29 cellular contexts compared by ENCODE assay signal in genomic region chr9:17380126-17380861, GRCh38.
"Had no signal": no experiment of that assay in that cellular context is flagged by ENCODE, and none has a peak within 500 bp of the region (broad histone marks: within the 10 kb centered on the region; RNA-seq: fewer than 3 reads in every experiment).

No MANE protein-coding gene starts in this region.

- H3K27ac Mint-ChIP-seq: immature natural killer cell; memory B cell; naive thymus-derived CD4-positive, alpha-beta T cell; natural killer cell treated with Interleukin-12 subunit alpha and Interleukin-12 subunit beta and Interleukin-15 and Interleukin-18, amount 100 ng/mL, for 72 hours; stimulated activated effector memory CD8-positive, alpha-beta T cell treated with anti-CD3 and anti-CD28 coated beads, Interleukin-12 subunit alpha, Interleukin-12 subunit beta, amount 100 ng/mL, for 72 hours; stimulated activated naive CD8-positive, alpha-beta T cell treated with anti-CD3 and anti-CD28 coated beads, Interleukin-15, Interleukin-2, amounts not matched to agents 100 ng/mL and 50 ng/mL, for 24 hours had no signal

- H3K9me3 Mint-ChIP-seq: memory B cell had no signal

- H3K27ac ChIP-seq: left ventricle myocardium inferior, pancreas, prostate gland, skin epidermis, suprapubic skin, thoracic aorta, tibial artery, upper lobe of right lung had no signal

- H3K4me1 Mint-ChIP-seq: immature natural killer cell; memory B cell; naive thymus-derived CD4-positive, alpha-beta T cell; stimulated activated effector memory CD8-positive, alpha-beta T cell treated with anti-CD3 and anti-CD28 coated beads, Interleukin-12 subunit alpha, Interleukin-12 subunit beta, amount 100 ng/mL, for 72 hours had no signal

- H3K4me1 ChIP-seq: left ventricle myocardium inferior, pancreas, prostate gland, suprapubic skin, tibial artery, upper lobe of right lung had no signal

- H3K27me3 ChIP-seq: pancreas, suprapubic skin, tibial artery, upper lobe of right lung had no signal

- H3K36me3 ChIP-seq: left ventricle myocardium inferior, pancreas, prostate gland, suprapubic skin, thoracic aorta, upper lobe of right lung had no signal

- H3K4me3 ChIP-seq: left ventricle myocardium inferior, lung, mucosa of descending colon, pancreas, prostate gland, skin epidermis, suprapubic skin, thoracic aorta, tibial artery, upper lobe of right lung had no signal

- DNase-seq: hypothalamus; immature natural killer cell; left ventricle myocardium inferior; midbrain; mucosa of descending colon; naive thymus-derived CD4-positive, alpha-beta T cell; nucleus accumbens; pancreas; posterior cingulate gyrus; retina; right cardiac atrium; stimulated activated CD4-positive, alpha-beta T cell treated with anti-CD3 and anti-CD28 coated beads, Interleukin-12 subunit alpha, Interleukin-12 subunit beta, amount 100 ng/mL, for 4 hours; stimulated activated CD4-positive, alpha-beta T cell treated with anti-CD3 and anti-CD28 coated beads, Interleukin-15, amount 100 ng/mL, for 24 hours; stimulated activated CD4-positive, alpha-beta T cell treated with anti-CD3 and anti-CD28 coated beads, Interleukin-2, amount 100 ng/mL, for 24 hours; stimulated activated CD4-positive, alpha-beta T cell treated with anti-CD3 and anti-CD28 coated beads, Interleukin-4, amount 100 ng/mL, for 24 hours; stimulated activated naive CD4-positive, alpha-beta T cell; tibial artery; trophoblast cell; upper lobe of right lung had no signal

- H3K27me3 Mint-ChIP-seq: memory B cell; naive thymus-derived CD4-positive, alpha-beta T cell; natural killer cell treated with Interleukin-12 subunit alpha and Interleukin-12 subunit beta and Interleukin-15 and Interleukin-18, amount 100 ng/mL, for 72 hours; stimulated activated naive CD8-positive, alpha-beta T cell treated with anti-CD3 and anti-CD28 coated beads, Interleukin-15, Interleukin-2, amounts not matched to agents 100 ng/mL and 50 ng/mL, for 24 hours had no signal

- H3K4me3 Mint-ChIP-seq: immature natural killer cell; memory B cell; naive thymus-derived CD4-positive, alpha-beta T cell; natural killer cell treated with Interleukin-12 subunit alpha and Interleukin-12 subunit beta and Interleukin-15 and Interleukin-18, amount 100 ng/mL, for 72 hours; stimulated activated effector memory CD8-positive, alpha-beta T cell treated with anti-CD3 and anti-CD28 coated beads, Interleukin-12 subunit alpha, Interleukin-12 subunit beta, amount 100 ng/mL, for 72 hours; stimulated activated naive CD8-positive, alpha-beta T cell treated with anti-CD3 and anti-CD28 coated beads, Interleukin-15, Interleukin-2, amounts not matched to agents 100 ng/mL and 50 ng/mL, for 24 hours had no signal

- H3K9me3 ChIP-seq: left ventricle myocardium inferior, mucosa of descending colon, pancreas, prostate gland, suprapubic skin, thoracic aorta, tibial artery, upper lobe of right lung had no signal

- H3K36me3 Mint-ChIP-seq: memory B cell; naive thymus-derived CD4-positive, alpha-beta T cell; stimulated activated effector memory CD8-positive, alpha-beta T cell treated with anti-CD3 and anti-CD28 coated beads, Interleukin-12 subunit alpha, Interleukin-12 subunit beta, amount 100 ng/mL, for 72 hours had no signal

- ATAC-seq: mucosa of descending colon; naive thymus-derived CD4-positive, alpha-beta T cell; natural killer cell treated with Interleukin-12 subunit alpha and Interleukin-12 subunit beta and Interleukin-15 and Interleukin-18, amount 100 ng/mL, for 72 hours; pancreas; right cardiac atrium; sciatic nerve; stimulated activated effector memory CD8-positive, alpha-beta T cell treated with anti-CD3 and anti-CD28 coated beads, Interleukin-12 subunit alpha, Interleukin-12 subunit beta, amount 100 ng/mL, for 72 hours; upper lobe of right lung had no signal
